Comparison of ENCODE assay signal across 13 cellular contexts in the genomic region with DNA sequence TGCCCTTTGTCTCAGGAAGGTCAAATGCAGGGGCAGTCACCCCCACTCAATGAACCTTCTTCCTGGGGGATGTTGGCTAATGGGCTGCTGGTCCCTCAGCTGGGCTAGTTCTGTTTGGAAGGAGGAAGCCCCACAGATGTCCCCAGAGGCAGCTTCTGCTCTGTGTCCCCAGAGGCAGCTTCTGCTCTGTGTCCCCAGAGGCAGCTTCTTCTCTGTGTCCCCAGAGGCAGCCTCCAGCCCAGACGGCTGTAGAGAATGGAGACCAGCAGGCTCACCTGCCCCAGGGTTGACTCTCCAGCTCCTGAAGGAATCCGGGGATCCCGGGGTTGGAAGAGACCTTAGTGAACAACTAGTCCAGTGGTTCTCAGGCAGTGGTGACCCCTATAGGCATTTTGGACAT.
"Had no signal": no experiment of that assay in that cellular context is flagged by ENCODE, and none has a peak within 500 bp of the region (broad histone marks: within the 10 kb centered on the region; RNA-seq: fewer than 3 reads in every experiment).

No MANE protein-coding gene starts in this region.

- H3K36me3 ChIP-seq: colonic mucosa, gastrocnemius medialis, ovary, suprapubic skin had no signal

- H3K4me1 ChIP-seq: colonic mucosa, gastrocnemius medialis, suprapubic skin had no signal

- ATAC-seq: activated naive CD8-positive, alpha-beta T cell treated with anti-CD3 and anti-CD28 coated beads, Interleukin-2, amount 50 U/mL, for 24 hours; gastrocnemius medialis; left ventricle myocardium superior; stimulated activated naive CD8-positive, alpha-beta T cell treated with anti-CD3 and anti-CD28 coated beads, Interleukin-15, Interleukin-2, amounts not matched to agents 100 U/mL and 50 U/mL, for 24 hours had no signal

- H3K27ac ChIP-seq: colonic mucosa, gastrocnemius medialis, ovary, suprapubic skin had no signal

- H3K27me3 ChIP-seq: colonic mucosa, ovary had no signal

- H3K4me3 ChIP-seq: colonic mucosa, gastrocnemius medialis, ovary, suprapubic skin had no signal

- DNase-seq: activated CD4-positive, alpha-beta memory T cell treated with anti-CD3 and anti-CD28 coated beads, Interleukin-2, amount 10 ng/mL, durations not matched to agents 7 days and 5 days; activated naive CD4-positive, alpha-beta T cell treated with Interleukin-2 at 50 U/mL for 16 hours; activated naive CD8-positive, alpha-beta T cell treated with anti-CD3 and anti-CD28 coated beads, Interleukin-2, amount 50 U/mL, for 24 hours; caudate nucleus; colonic mucosa; effector CD8-positive, alpha-beta T cell; gastrocnemius medialis; left ventricle myocardium superior; mesendoderm; ovary; stimulated activated CD4-positive, alpha-beta T cell treated with anti-CD3 and anti-CD28 coated beads, Interleukin-12 subunit alpha, Interleukin-12 subunit beta, amount 100 ng/mL, for 4 hours; stimulated activated naive CD8-positive, alpha-beta T cell treated with anti-CD3 and anti-CD28 coated beads, Interleukin-15, Interleukin-2, amounts not matched to agents 100 U/mL and 50 U/mL, for 24 hours had no signal

- H3K9me3 ChIP-seq: colonic mucosa, gastrocnemius medialis, ovary, suprapubic skin had no signal
